In genomic region chr12:69247253-69248018, GRCh38 we compare ENCODE assay signal across 1 cellular context.
TF ChIP-seq lines count a peak whose summit lies in the region.

No MANE protein-coding gene starts in this region.

TF ChIP-seq in HepG2, 621 proteins besides CTCF, POLR2A, EP300 and RAD21:
- TF ChIP-seq CEBPB (IDR thresholded peaks at IDR 0.05; ENCODE audit: borderline replicate concordance, low read depth, low read length) (0 out of 2 replicates have a peak, but pooled peaks have one; percentile 22), ARID4A (CRISPR knock-in tag; IDR thresholded peaks at IDR 0.05; ENCODE audit: borderline replicate concordance) (no peak)
